ENCODE assay signal across 8 cellular contexts in the genomic region with DNA sequence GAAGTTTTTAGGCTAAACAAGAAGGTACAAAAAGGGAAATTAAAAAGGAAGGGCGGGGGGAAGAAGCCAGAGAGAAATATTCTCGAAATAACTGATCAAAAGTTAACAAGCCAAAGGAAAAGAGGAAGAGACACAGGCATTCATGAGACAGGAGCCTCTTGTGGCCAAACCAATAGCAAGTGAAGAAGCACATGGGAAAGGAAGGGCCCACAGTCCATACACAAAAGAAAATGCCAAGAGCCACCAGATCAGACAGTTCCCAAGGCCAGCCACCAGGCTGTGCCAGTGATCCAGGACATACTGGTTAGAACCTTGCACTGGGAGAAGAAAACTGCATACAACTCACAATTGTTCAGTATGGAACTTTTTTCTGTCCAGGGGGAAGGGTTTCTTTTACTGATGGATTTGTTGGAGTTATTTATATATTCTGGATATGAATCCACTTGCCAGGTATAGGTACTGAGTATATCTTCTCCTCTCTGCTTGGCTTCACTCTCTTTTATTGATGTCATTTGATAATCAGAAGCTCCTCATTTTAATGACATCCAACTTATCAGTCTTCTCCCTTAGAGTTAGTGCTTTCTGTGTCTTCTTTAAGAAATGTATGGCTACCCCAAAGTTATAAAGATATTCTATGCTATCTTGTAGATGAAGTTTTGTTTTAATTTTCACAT.
DNase-seq lines count a peak whose midpoint lies in the region; ATAC-seq, FAIRE-seq and TF ChIP-seq lines count a peak whose summit lies in the region.

No MANE protein-coding gene starts in this region.

- H2AFZ ChIP-seq in HCT116 (ENCODE audit: low read depth, low read length, poor library complexity, severe bottlenecking): no peak overlapping the region

- peak; percentile 89 for TF ChIP-seq RAD21 in HCT116 (IDR thresholded peaks at IDR 0.05; ENCODE audit: low read depth)

- H3K4me3 ChIP-seq in HCT116 (replicated peaks in 1 of 2; ENCODE audit: low read depth in 1 of 2, low read length in 2 of 2): no peak overlapping the region
- H3K4me3 ChIP-seq in cardiac fibroblast (replicated peaks in 1 of 2; ENCODE audit: low read depth in 2 of 2, low read length in 2 of 2): no peak overlapping the region

- CTCF ChIA-PET in HCT116 (lab: Charles Lee): interaction anchor here (1.0 to 4.1 kb wide), 8 partner anchors 14 to 169 kb away, joined by 3 to 30 read pairs (median 10); no protein-coding TSS in a partner anchor

- no peak for TF ChIP-seq POLR2A in HCT116 (IDR thresholded peaks at IDR 0.05; ENCODE audit: borderline replicate concordance, extremely low read depth, insufficient read depth, insufficient read length)

- peak; percentile 95 for ATAC-seq in HCT116

- H3K9me2 ChIP-seq in HCT116 (ENCODE audit: insufficient read depth): no peaks in the 10 kb centered on the region

- DNase-seq in ELF-1 (ENCODE audit: low read depth, low spot score) (peak; percentile 93), HCT116 (ENCODE audit: low read depth, low spot score) (peak; percentile 73), NCI-H146 treated with DMSO at 0.1 percent for 48 hours (lab: John Stamatoyannopoulos, UW; ENCODE audit: unreplicated experiment) (peak; percentile 26), cardiac fibroblast (ENCODE audit: low read depth in 2 of 2) (peak; percentile 92 to 94), smooth muscle cell of the brain vasculature (ENCODE audit: low read depth, low spot score) (peak; percentile 85), NCI-H1048 (lab: John Stamatoyannopoulos, UW) (no peak)

- H3K9ac ChIP-seq in HCT116 (ENCODE audit: low read length): no peak overlapping the region

- no peak overlapping the region for H3K27ac ChIP-seq in HCT116 (ENCODE audit: low read depth, low read length)

- TF ChIP-seq CTCF in HCT116 (IDR thresholded peaks at IDR 0.05 in 2 of 3, conservative IDR thresholded peaks at IDR 0.05 in 1 of 3; ENCODE audit: borderline replicate concordance in 1 of 3, insufficient read depth in 1 of 3, low read depth in 2 of 3, low read length in 2 of 3) (peak; percentile 83 to 92 (median 85)), cardiac fibroblast (IDR thresholded peaks at IDR 0.05; ENCODE audit: low read depth, low read length) (peak; percentile 88)

- POLR2A ChIA-PET in HCT116 (lab: Charles Lee): no interaction called here

- peaks cover 37% of the 10 kb centered on the region for H3K79me2 ChIP-seq in HCT116 (ENCODE audit: insufficient read depth, low read length)

- H3K27me3 ChIP-seq in HCT116 (ENCODE audit: insufficient read depth, low read length): no peaks in the 10 kb centered on the region

- no peaks in the 10 kb centered on the region for H3K36me3 ChIP-seq in HCT116 (ENCODE audit: control insufficient read depth in 1 of 2, insufficient read depth in 2 of 2, low read length in 2 of 2)

- BruUV-seq in HCT116 (replicated peaks; lab: Mats Ljungman, UMichigan): no TSS peak

- RAD21 ChIA-PET in HCT116 (lab: Charles Lee; ENCODE audit: low non-redundant PET in 1 of 2, low total read pairs in 2 of 2, uncharacterized antibody in 2 of 2, unreplicated experiment in 2 of 2): interaction anchor here (0.9 to 1.2 kb wide), 4 partner anchors 40 to 135 kb away, joined by 3 to 8 read pairs (median 4); no protein-coding TSS in a partner anchor

- FAIRE-seq in TTC549 (lab: Jason Lieb, UNC): peak; percentile 96
- peak; percentile 80 for FAIRE-seq in islet of Langerhans (lab: Jason Lieb, UNC)

- no peak overlapping the region for H3K4me2 ChIP-seq in HCT116 (ENCODE audit: low read length)

- H4K20me1 ChIP-seq in HCT116 (ENCODE audit: insufficient read depth): no peaks in the 10 kb centered on the region

- peaks cover 8% of the 10 kb centered on the region in 2 experiments; a peak in 2 of 4 replicates for H3K4me1 ChIP-seq in HCT116 (ENCODE audit: control insufficient read depth in 1 of 2, insufficient read depth in 2 of 2, low read length in 2 of 2)

- no peaks in the 10 kb centered on the region for H3K9me3 ChIP-seq in HCT116 (ENCODE audit: control insufficient read depth in 1 of 2, insufficient read depth in 1 of 2, low read depth in 1 of 2, low read length in 2 of 2)

- intact Hi-C loops in HCT116 (cut with micrococcal nuclease): loop anchor here (1.0 kb wide), 2 partner anchors 41 to 135 kb away; no protein-coding TSS in a partner anchor

TF ChIP-seq in HCT116, 20 proteins besides CTCF, POLR2A, EP300 and RAD21:
- TF ChIP-seq, protein P1, sequence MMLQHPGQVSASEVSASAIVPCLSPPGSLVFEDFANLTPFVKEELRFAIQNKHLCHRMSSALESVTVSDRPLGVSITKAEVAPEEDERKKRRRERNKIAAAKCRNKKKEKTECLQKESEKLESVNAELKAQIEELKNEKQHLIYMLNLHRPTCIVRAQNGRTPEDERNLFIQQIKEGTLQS (IDR thresholded peaks at IDR 0.05): no peak
- TF ChIP-seq, protein P2, sequence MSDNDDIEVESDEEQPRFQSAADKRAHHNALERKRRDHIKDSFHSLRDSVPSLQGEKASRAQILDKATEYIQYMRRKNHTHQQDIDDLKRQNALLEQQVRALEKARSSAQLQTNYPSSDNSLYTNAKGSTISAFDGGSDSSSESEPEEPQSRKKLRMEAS (IDR thresholded peaks at IDR 0.05): peak; percentile 51; the same call in 1 of the 2 replicates
- TF ChIP-seq ZFX (IDR thresholded peaks at IDR 0.05) (no peak), SP1 (IDR thresholded peaks at IDR 0.05; ENCODE audit: low read depth) (no peak), YY1 (IDR thresholded peaks at IDR 0.05; ENCODE audit: extremely low read depth, insufficient replicate concordance, low read depth, low read length) (no peak), CBX3 (IDR thresholded peaks at IDR 0.05; ENCODE audit: low read depth) (peak; percentile 31; the same call in 1 of the 2 replicates), CEBPB (IDR thresholded peaks at IDR 0.05; ENCODE audit: low read depth) (no peak), SIN3A (IDR thresholded peaks at IDR 0.05; ENCODE audit: low read depth) (no peak)
